Comparison of ENCODE assay signal across 14 cellular contexts in genomic region chr12:110694330-110694891, GRCh38. TPM values are rescaled to one million over a fixed set of nuclear protein-coding genes. Genes with fewer than 3 reads are reported as not detected.
A peak's percentile ranks its signal among the peaks of the same experiment; 100 is the strongest.
DNase-seq lines count a peak whose midpoint lies in the region; ATAC-seq, FAIRE-seq and TF ChIP-seq lines count a peak whose summit lies in the region.
"Had no signal": no experiment of that assay in that cellular context is flagged by ENCODE, and none has a peak within 500 bp of the region (broad histone marks: within the 10 kb centered on the region; RNA-seq: fewer than 3 reads in every experiment).

No MANE protein-coding gene starts in this region.

- no peak overlapping the region for H2AFZ ChIP-seq in HepG2 (ENCODE audit: low read length)
- H2AFZ ChIP-seq: GM23248 had no signal

- no peak overlapping the region for H3K9ac ChIP-seq in liver (ENCODE audit: low read depth in 1 of 2, low read length in 2 of 2)
- no peak overlapping the region for H3K9ac ChIP-seq in HepG2 (ENCODE audit: insufficient read depth, low read depth, low read length)
- H3K9ac ChIP-seq: GM23248, KMS-11 had no signal

- no peaks in the 10 kb centered on the region for H3K36me3 ChIP-seq in liver (ENCODE audit: control insufficient read depth in 4 of 4, insufficient read depth in 3 of 4, low read depth in 1 of 4, low read length in 3 of 4)
- no peaks in the 10 kb centered on the region for H3K36me3 ChIP-seq in HepG2 (replicated peaks in 1 of 2; ENCODE audit: control insufficient read depth in 1 of 2, insufficient read depth in 2 of 2, low read length in 2 of 2)
- H3K36me3 ChIP-seq in esophagus squamous epithelium, result no peaks in the 10 kb centered on the region
- H3K36me3 ChIP-seq in muscle layer of duodenum (ENCODE audit: control insufficient read depth in 1 of 2, insufficient read depth in 2 of 2, low read length in 2 of 2), result no peaks in the 10 kb centered on the region

- H3K9me3 ChIP-seq in liver (ENCODE audit: control insufficient read depth in 4 of 4, low read length in 3 of 4), result no peaks in the 10 kb centered on the region
- no peaks in the 10 kb centered on the region for H3K9me3 ChIP-seq in HepG2 (ENCODE audit: low read length)
- H3K9me3 ChIP-seq in esophagus squamous epithelium, result no peaks in the 10 kb centered on the region
- H3K9me3 ChIP-seq in muscle layer of duodenum (ENCODE audit: control insufficient read depth in 1 of 2, low read length in 2 of 2), result no peaks in the 10 kb centered on the region

- no peak overlapping the region for H3K4me2 ChIP-seq in HepG2 (ENCODE audit: low read depth, low read length)
- H3K4me2 ChIP-seq: KMS-11 had no signal

- TF ChIP-seq POLR2A in HepG2 (IDR thresholded peaks at IDR 0.05; ENCODE audit: insufficient read depth in 1 of 2, low read depth in 2 of 2, low read length in 2 of 2), result no peak
- TF ChIP-seq POLR2A in esophagus squamous epithelium (IDR thresholded peaks at IDR 0.05), result no peak

- DNase-seq in HepG2 (ENCODE audit: low spot score), result no peak
- no peak for DNase-seq in esophagus squamous epithelium (lab: John Stamatoyannopoulos, UW)
- no peak for DNase-seq in AG08395 (ENCODE audit: low spot score)
- no peak for DNase-seq in NCI-H187 (lab: John Stamatoyannopoulos, UW)
- no peak for DNase-seq in NCI-H1930 (lab: John Stamatoyannopoulos, UW)
- no peak for DNase-seq in NCI-H526 (lab: John Stamatoyannopoulos, UW)
- DNase-seq: activated CD8-positive, alpha-beta T cell treated with anti-CD3 and anti-CD28 coated beads, Interleukin-2, amount 10 ng/mL, durations not matched to agents 7 days and 5 days; glutamatergic neuron; GM23248; NCI-H226 had no signal

- H3K27ac ChIP-seq in liver (ENCODE audit: low read depth in 1 of 2, low read length in 2 of 2) (peak overlapping the region; percentile 32 to 55), HepG2 (ENCODE audit: extremely low read length, insufficient read depth, low read length) (no peak overlapping the region), esophagus squamous epithelium (peak overlapping the region in 3 of 4 donors; percentile 16 to 58 (median 45)), muscle layer of duodenum (ENCODE audit: low read length) (peak overlapping the region; percentile 23)
- H3K27ac ChIP-seq: GM23248, KMS-11 had no signal

- TF ChIP-seq RAD21 in liver (IDR thresholded peaks at IDR 0.05) (no peak), HepG2 (CRISPR knock-in tag; IDR thresholded peaks at IDR 0.05) (no peak)

- intact Hi-C loops in HepG2 (cut with micrococcal nuclease; ENCODE audit: unreplicated experiment) (no loop called here), esophagus squamous epithelium (cut with DNase I) (no loop called here)

- H3K4me1 ChIP-seq in liver (ENCODE audit: control insufficient read depth in 4 of 4, insufficient read depth in 4 of 4, low read length in 3 of 4) (peaks cover 0 to 6% (median 2%) of the 10 kb centered on the region in 4 donors), HepG2 (ENCODE audit: insufficient read depth, low read length) (peaks cover 17% of the 10 kb centered on the region), esophagus squamous epithelium (peaks cover 3 to 28% (median 13%) of the 10 kb centered on the region in 3 donors), muscle layer of duodenum (ENCODE audit: control insufficient read depth in 1 of 2, insufficient read depth in 2 of 2, low read length in 2 of 2) (peaks cover 4 to 19% of the 10 kb centered on the region in 2 donors)

- H3K79me2 ChIP-seq in HepG2 (ENCODE audit: insufficient read depth, low read length), result no peaks in the 10 kb centered on the region

- no peaks in the 10 kb centered on the region for H3K27me3 ChIP-seq in liver (ENCODE audit: control insufficient read depth in 4 of 4, insufficient read depth in 4 of 4, low read length in 3 of 4)
- peaks cover 2 to 24% of the 10 kb centered on the region in 2 experiments; a peak in 3 of 5 replicates for H3K27me3 ChIP-seq in HepG2 (ENCODE audit: control insufficient read depth in 1 of 2, insufficient read depth in 2 of 2, low read length in 2 of 2)
- H3K27me3 ChIP-seq in esophagus squamous epithelium, result no peaks in the 10 kb centered on the region
- no peaks in the 10 kb centered on the region for H3K27me3 ChIP-seq in muscle layer of duodenum (ENCODE audit: low read depth, low read length)

- H3K4me3 ChIP-seq in liver (ENCODE audit: low read depth in 1 of 3, low read length in 3 of 3) (no peak overlapping the region), HepG2 (replicated peaks in 1 of 3; ENCODE audit: insufficient read depth in 1 of 3, low read depth in 2 of 3, low read length in 3 of 3) (no peak overlapping the region), esophagus squamous epithelium (no peak overlapping the region), muscle layer of duodenum (ENCODE audit: low read depth in 1 of 2, low read length in 2 of 2) (no peak overlapping the region)
- H3K4me3 ChIP-seq: GM23248 had no signal

- in situ Hi-C loops in HepG2 (cut with HindIII; ENCODE audit: extremely low pct_ligation_motif_present, low pct_unique_long_range_greater_than_20kb), result no loop called here

- POLR2A ChIA-PET in HepG2 (lab: Yijun Ruan, JAX), result no interaction called here

- WGBS in liver, result 79% methylated on average over 12 of the region's 12 CpGs
- WGBS in HepG2 (ENCODE audit: low lambda C conversion rate), result 64% methylated on average over 7 of the region's 12 CpGs
- 77% methylated on average over 8 of the region's 12 CpGs; no CpG with 5 or more reads in 1 of the 2 donors for WGBS in esophagus squamous epithelium, 2 donors

- no peaks in the 10 kb centered on the region for H4K20me1 ChIP-seq in HepG2 (ENCODE audit: insufficient read depth, low read length)

- CTCF ChIA-PET in HepG2 (lab: Yijun Ruan, JAX; ENCODE audit: low intra/inter-chr PET ratio, low total read pairs), result no interaction called here

- TF ChIP-seq CTCF in liver (IDR thresholded peaks at IDR 0.05; ENCODE audit: low read depth, low read length, missing input control), result no peak
- TF ChIP-seq CTCF in HepG2 (CRISPR knock-in tag; IDR thresholded peaks at IDR 0.05), result no peak
- no peak for TF ChIP-seq CTCF in esophagus squamous epithelium (IDR thresholded peaks at IDR 0.05)

- FAIRE-seq in HepG2 (lab: Jason Lieb, UNC), result no peak
- FAIRE-seq: G401.6 had no signal

- TF ChIP-seq EP300 in HepG2 (IDR thresholded peaks at IDR 0.05; ENCODE audit: low read depth in 2 of 2, low read length in 2 of 2) (no peak), HepG2 (CRISPR knock-in tag; IDR thresholded peaks at IDR 0.05; ENCODE audit: borderline replicate concordance) (no peak)

- no peak for ATAC-seq in HepG2
- ATAC-seq: activated CD8-positive, alpha-beta T cell treated with anti-CD3 and anti-CD28 coated beads, Interleukin-2, amount 10 ng/mL, durations not matched to agents 7 days and 5 days had no signal

- no TSS peak for BruUV-seq in HepG2 (replicated peaks; lab: Mats Ljungman, UMichigan)

RNA-seq across cellular contexts. Expression of gene HVCN1, which starts 5.5 kb away (rescaled TPM):
- total RNA-seq in liver, result 1 to 10 TPM; 2.6 to 5.4 TPM
- polyA plus RNA-seq in liver, result 1 to 10 TPM; 1.8 to 2.3 TPM
- total RNA-seq in HepG2 (2016; rRNA removed; fragmentation: Illumina TruSeq; extraction: Trizol), result 0.20 and 0.49 TPM in 2 replicates
- total RNA-seq in HepG2 (2016; cell fraction: cytosol; rRNA removed; fragmentation: Illumina TruSeq; extraction: Trizol; ENCODE audit: low read depth), result not detected in 2 replicates
- total RNA-seq in HepG2 (2016; cell fraction: insoluble cytoplasmic fraction; rRNA removed; fragmentation: Illumina TruSeq; extraction: Trizol), result 0.36 and 0.54 TPM in 2 replicates
- 0.14 and 0.37 TPM in 2 replicates for total RNA-seq in HepG2 (2016; cell fraction: membrane; rRNA removed; fragmentation: Illumina TruSeq; extraction: Trizol)
- total RNA-seq in HepG2 (2016; cell fraction: nucleus; rRNA removed; fragmentation: Illumina TruSeq; extraction: Trizol), result 0.47 and 0.53 TPM in 2 replicates
- 0.88 and 1.3 TPM in 2 replicates for polyA plus RNA-seq in HepG2 (2011; rRNA removed)
- polyA plus RNA-seq in HepG2 (2011; cell fraction: cytosol; rRNA removed), result 0.59 and 0.87 TPM in 2 replicates
- 0.33 and 0.35 TPM in 2 replicates for polyA plus RNA-seq in HepG2 (2011; cell fraction: nucleus; rRNA removed)
- polyA plus RNA-seq in HepG2 (2012), result 0.47 and 0.50 TPM in 2 replicates
- polyA plus RNA-seq in HepG2 (2016; cell fraction: cytosol; fragmentation: Illumina TruSeq; extraction: Trizol; ENCODE audit: low read depth), result 0.16 and 0.32 TPM in 2 replicates
- 0.36 and 0.67 TPM in 2 replicates for polyA plus RNA-seq in HepG2 (2016; cell fraction: insoluble cytoplasmic fraction; fragmentation: Illumina TruSeq; extraction: Trizol; ENCODE audit: low read depth)
- 0.29 TPM in 1 of 2 replicates, not detected in the other for polyA plus RNA-seq in HepG2 (2016; cell fraction: membrane; fragmentation: Illumina TruSeq; extraction: Trizol; ENCODE audit: low read depth)
- polyA plus RNA-seq in HepG2 (2016; cell fraction: nucleus; fragmentation: Illumina TruSeq; extraction: Trizol; ENCODE audit: insufficient read depth, low read depth), result 0.49 and 0.82 TPM in 2 replicates
- 0.16 and 0.64 TPM in 2 replicates for polyA minus RNA-seq in HepG2 (2011; rRNA and poly(A)+ RNA removed; ENCODE audit: low replicate concordance)
- polyA minus RNA-seq in HepG2 (2011; cell fraction: cytosol; rRNA and poly(A)+ RNA removed), result not detected in 2 replicates
- polyA minus RNA-seq in HepG2 (2011; cell fraction: nucleus; rRNA and poly(A)+ RNA removed), result 0.50 TPM in 1 of 2 replicates, not detected in the other
- total RNA-seq in esophagus squamous epithelium, result 1 to 10 TPM; 1.0 to 5.7 (median 1.7) TPM

RNA-seq across cellular contexts. Expression of gene PPP1CC, which starts 48.3 kb away (rescaled TPM):
- total RNA-seq in liver (10 to 100 TPM; 49.2 to 73.2 TPM), HepG2 (2016; rRNA removed; fragmentation: Illumina TruSeq; extraction: Trizol) (187 and 277 TPM in 2 replicates), esophagus squamous epithelium (100 to 1,000 TPM in 3 of 4 donors, 10 to 100 TPM in 1; 55.3 to 127 (median 114) TPM)
- polyA plus RNA-seq in liver (10 to 100 TPM; 22.1 to 22.8 TPM), HepG2 (2011; rRNA removed) (133 and 178 TPM in 2 replicates)
- 112 and 117 TPM in 2 replicates for total RNA-seq in HepG2 (2016; cell fraction: cytosol; rRNA removed; fragmentation: Illumina TruSeq; extraction: Trizol; ENCODE audit: low read depth)
- 187 and 271 TPM in 2 replicates for total RNA-seq in HepG2 (2016; cell fraction: insoluble cytoplasmic fraction; rRNA removed; fragmentation: Illumina TruSeq; extraction: Trizol)
- 307 and 332 TPM in 2 replicates for total RNA-seq in HepG2 (2016; cell fraction: membrane; rRNA removed; fragmentation: Illumina TruSeq; extraction: Trizol)
- 113 and 126 TPM in 2 replicates for total RNA-seq in HepG2 (2016; cell fraction: nucleus; rRNA removed; fragmentation: Illumina TruSeq; extraction: Trizol)
- polyA plus RNA-seq in HepG2 (2011; cell fraction: cytosol; rRNA removed), result 72.4 and 101 TPM in 2 replicates
- 48.0 and 54.4 TPM in 2 replicates for polyA plus RNA-seq in HepG2 (2011; cell fraction: nucleus; rRNA removed)
- 156 and 233 TPM in 2 replicates for polyA plus RNA-seq in HepG2 (2012)
- 144 and 159 TPM in 2 replicates for polyA plus RNA-seq in HepG2 (2016; cell fraction: cytosol; fragmentation: Illumina TruSeq; extraction: Trizol; ENCODE audit: low read depth)
- polyA plus RNA-seq in HepG2 (2016; cell fraction: insoluble cytoplasmic fraction; fragmentation: Illumina TruSeq; extraction: Trizol; ENCODE audit: low read depth), result 329 and 330 TPM in 2 replicates
- polyA plus RNA-seq in HepG2 (2016; cell fraction: membrane; fragmentation: Illumina TruSeq; extraction: Trizol; ENCODE audit: low read depth), result 307 and 315 TPM in 2 replicates
- 168 and 174 TPM in 2 replicates for polyA plus RNA-seq in HepG2 (2016; cell fraction: nucleus; fragmentation: Illumina TruSeq; extraction: Trizol; ENCODE audit: insufficient read depth, low read depth)
- polyA minus RNA-seq in HepG2 (2011; rRNA and poly(A)+ RNA removed; ENCODE audit: low replicate concordance), result 69.1 TPM in 2 replicates
- polyA minus RNA-seq in HepG2 (2011; cell fraction: cytosol; rRNA and poly(A)+ RNA removed), result 110 and 111 TPM in 2 replicates
- 115 and 125 TPM in 2 replicates for polyA minus RNA-seq in HepG2 (2011; cell fraction: nucleus; rRNA and poly(A)+ RNA removed)
